12 cellular contexts compared by ENCODE assay signal in genomic region chr12:122874081-122874480, GRCh38.
A peak's percentile ranks its signal among the peaks of the same experiment; 100 is the strongest.
DNase-seq lines count a peak whose midpoint lies in the region; ATAC-seq and TF ChIP-seq lines count a peak whose summit lies in the region.
"Had no signal": no experiment of that assay in that cellular context is flagged by ENCODE, and none has a peak within 500 bp of the region (broad histone marks: within the 10 kb centered on the region; RNA-seq: fewer than 3 reads in every experiment).

No MANE protein-coding gene starts in this region.

- TF ChIP-seq CTCF in nephron (IDR thresholded peaks at IDR 0.05; ENCODE audit: unreplicated experiment in 3 of 3), result no peak

- no peaks in the 10 kb centered on the region for H3K9me3 Mint-ChIP-seq in activated naive CD8-positive, alpha-beta T cell treated with anti-CD3 and anti-CD28 coated beads, Interleukin-2, amount 50 U/mL, for 24 hours
- H3K9me3 Mint-ChIP-seq in nephron, result no peaks in the 10 kb centered on the region
- H3K9me3 Mint-ChIP-seq: T-helper 1 cell treated with Interleukin-12 subunit alpha and Interleukin-12 subunit beta and Interleukin-4 antibody, amounts not matched to agents 30 μg/mL and 1 μg/mL, for 36 hours had no signal

- H3K4me1 Mint-ChIP-seq in activated naive CD8-positive, alpha-beta T cell treated with anti-CD3 and anti-CD28 coated beads, Interleukin-2, amount 50 U/mL, for 24 hours, result peaks cover 96% of the 10 kb centered on the region
- peaks cover 85% of the 10 kb centered on the region for H3K4me1 Mint-ChIP-seq in nephron

- peak; percentile 32 to 61 (median 47) for DNase-seq in stimulated activated naive CD4-positive, alpha-beta T cell (lab: John Stamatoyannopoulos, UW)
- DNase-seq in stimulated activated naive CD4-positive, alpha-beta T cell treated with Interleukin-2 at 50 U/mL for 16 hours (lab: John Stamatoyannopoulos, UW), result no peak
- peak; percentile 53 for DNase-seq in activated naive CD8-positive, alpha-beta T cell treated with anti-CD3 and anti-CD28 coated beads, Interleukin-2, amount 50 U/mL, for 24 hours
- DNase-seq in NCI-H2081 (lab: John Stamatoyannopoulos, UW) (no peak), NCI-H2107 (lab: John Stamatoyannopoulos, UW) (no peak), NCI-H2081 treated with DMSO at 0.1 percent for 48 hours (lab: John Stamatoyannopoulos, UW) (no peak), HPDE6-E6E7 (ENCODE audit: extremely low spot score) (no peak)
- DNase-seq: BE2C, NCI-H510A treated with DMSO at 0.1 percent for 48 hours, nucleus accumbens had no signal

- no peak overlapping the region for H3K4me3 Mint-ChIP-seq in activated naive CD8-positive, alpha-beta T cell treated with anti-CD3 and anti-CD28 coated beads, Interleukin-2, amount 50 U/mL, for 24 hours
- H3K4me3 Mint-ChIP-seq in nephron, result peak overlapping the region in 2 of 3 experiments; percentile 11 to 86
- H3K4me3 Mint-ChIP-seq: T-helper 1 cell treated with Interleukin-12 subunit alpha and Interleukin-12 subunit beta and Interleukin-4 antibody, amounts not matched to agents 30 μg/mL and 1 μg/mL, for 36 hours had no signal

- H3K27ac Mint-ChIP-seq in activated naive CD8-positive, alpha-beta T cell treated with anti-CD3 and anti-CD28 coated beads, Interleukin-2, amount 50 U/mL, for 24 hours, result peak overlapping the region; percentile 47
- H3K27ac Mint-ChIP-seq in nephron, result peak overlapping the region; percentile 94 to 97 (median 96)
- H3K27ac Mint-ChIP-seq: T-helper 1 cell treated with Interleukin-12 subunit alpha and Interleukin-12 subunit beta and Interleukin-4 antibody, amounts not matched to agents 30 μg/mL and 1 μg/mL, for 36 hours had no signal

- peak; percentile 75 for ATAC-seq in activated naive CD8-positive, alpha-beta T cell treated with anti-CD3 and anti-CD28 coated beads, Interleukin-2, amount 50 U/mL, for 24 hours

- H3K36me3 Mint-ChIP-seq in activated naive CD8-positive, alpha-beta T cell treated with anti-CD3 and anti-CD28 coated beads, Interleukin-2, amount 50 U/mL, for 24 hours (ENCODE audit: low read depth), result peaks cover 26% of the 10 kb centered on the region
- peaks cover 15% of the 10 kb centered on the region for H3K36me3 Mint-ChIP-seq in nephron (ENCODE audit: low read depth)

- H3K27me3 Mint-ChIP-seq in activated naive CD8-positive, alpha-beta T cell treated with anti-CD3 and anti-CD28 coated beads, Interleukin-2, amount 50 U/mL, for 24 hours, result peaks cover 7% of the 10 kb centered on the region
- H3K27me3 Mint-ChIP-seq in nephron (ENCODE audit: low read depth), result no peaks in the 10 kb centered on the region

Comparison
In these comparisons a context has a peak if more than half of its experiments do, and no peak if none do; other contexts are left out.
1. DNase-seq: peak in stimulated activated naive CD4-positive, alpha-beta T cell (6 of 6) and activated naive CD8-positive, alpha-beta T cell treated with anti-CD3 and anti-CD28 coated beads, Interleukin-2, amount 50 U/mL, for 24 hours (single experiment); none in stimulated activated naive CD4-positive, alpha-beta T cell treated with Interleukin-2 at 50 U/mL for 16 hours (single experiment), NCI-H2081 (0 of 2), NCI-H2107 (single experiment), NCI-H2081 treated with DMSO at 0.1 percent for 48 hours (single experiment) and HPDE6-E6E7 (single experiment).